ENCODE assay signal across 25 cellular contexts in the genomic region with DNA sequence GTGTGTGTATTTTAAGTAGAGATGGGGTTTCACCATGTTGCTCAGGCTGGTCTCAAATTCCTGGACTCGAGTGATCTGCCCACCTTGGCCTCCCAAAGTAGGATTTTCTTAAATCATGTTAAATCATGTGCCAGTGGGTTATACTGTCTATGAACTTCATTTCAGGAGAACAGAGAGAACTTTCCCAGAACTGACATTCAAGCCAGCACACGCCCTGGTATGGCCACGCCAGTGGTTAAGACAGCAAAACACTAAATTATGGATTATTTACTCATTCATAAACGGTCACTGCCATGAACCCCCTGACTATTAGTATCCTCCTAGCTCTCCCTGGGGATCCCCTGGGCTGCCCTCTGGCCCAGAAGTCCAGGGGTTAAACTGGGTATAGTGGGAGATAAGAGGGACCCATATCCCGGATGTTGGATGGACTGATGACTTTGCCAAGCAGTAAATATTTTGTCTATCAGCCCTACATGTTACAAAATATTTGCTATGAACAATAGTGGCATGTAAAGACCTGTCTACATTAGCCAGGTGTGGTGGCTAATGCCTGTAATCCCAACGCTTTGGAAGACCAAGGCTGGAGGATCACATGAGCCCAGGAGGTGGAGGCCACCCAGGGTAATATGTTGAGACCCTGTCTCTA. TPM values are rescaled to one million over a fixed set of nuclear protein-coding genes. Genes with fewer than 3 reads are reported as not detected.
DNase-seq lines count a peak whose midpoint lies in the region; ATAC-seq and TF ChIP-seq lines count a peak whose summit lies in the region.
"Had no signal": no experiment of that assay in that cellular context is flagged by ENCODE, and none has a peak within 500 bp of the region (broad histone marks: within the 10 kb centered on the region; RNA-seq: fewer than 3 reads in every experiment).

No MANE protein-coding gene starts in this region.

- H3K9me3 ChIP-seq in mammary epithelial cell (replicated peaks; ENCODE audit: insufficient read depth, low read length) (no peaks in the 10 kb centered on the region), vagina (no peaks in the 10 kb centered on the region)
- H3K9me3 ChIP-seq: BLaER1, Peyer's patch had no signal

- TF ChIP-seq POLR2A in vagina (IDR thresholded peaks at IDR 0.05), result no peak

- intact Hi-C loops in mammary epithelial cell (cut with micrococcal nuclease) (loop anchor here (1.0 kb wide), 1 partner anchor 22 kb away; no protein-coding TSS in a partner anchor), vagina (cut with DNase I) (no loop called here), Right ventricle myocardium superior (cut with DNase I) (no loop called here)

- H3K36me3 ChIP-seq in mammary epithelial cell (ENCODE audit: insufficient read depth, low read length), result no peaks in the 10 kb centered on the region
- no peaks in the 10 kb centered on the region for H3K36me3 ChIP-seq in vagina
- H3K36me3 ChIP-seq: Peyer's patch had no signal

- in situ Hi-C loops in mammary epithelial cell (cut with MboI; ENCODE audit: low sequenced_read_pairs in 2 of 2), result loop anchor here in 1 of 2 donors (25.0 kb wide), 1 partner anchor 225 kb away; no protein-coding TSS in a partner anchor

- H3K4me2 ChIP-seq in mammary epithelial cell (ENCODE audit: insufficient read depth, low read depth, low read length), result peak overlapping the region; percentile 78
- H3K4me2 ChIP-seq: BLaER1 had no signal

- H3K27ac ChIP-seq in mammary epithelial cell (ENCODE audit: insufficient read depth, low read depth, low read length), result peak overlapping the region; percentile 94
- H3K27ac ChIP-seq in vagina, result peak overlapping the region; percentile 79
- H3K27ac ChIP-seq: 22Rv1, BLaER1, Peyer's patch, SK-N-MC had no signal

- no peaks in the 10 kb centered on the region for H4K20me1 ChIP-seq in mammary epithelial cell (ENCODE audit: insufficient read depth, low read length)
- H4K20me1 ChIP-seq: BLaER1 had no signal

- BruUV-seq in mammary epithelial cell (replicated peaks; lab: Mats Ljungman, UMichigan), result no TSS peak

- WGBS in mammary epithelial cell (ENCODE audit: low coverage, missing lambda C conversion rate), result 4% methylated on average over 6 of the region's 6 CpGs

- CTCF ChIA-PET in mammary epithelial cell (lab: Charles Lee; ENCODE audit: low non-redundant PET), result no interaction called here

- H3K4me3 ChIP-seq in mammary epithelial cell (replicated peaks in 1 of 3; ENCODE audit: insufficient read depth in 1 of 3, low read depth in 2 of 3, low read length in 3 of 3), result no peak overlapping the region
- H3K4me3 ChIP-seq in vagina, result no peak overlapping the region
- H3K4me3 ChIP-seq: BLaER1, Peyer's patch, SK-N-MC had no signal

- H2AFZ ChIP-seq in mammary epithelial cell (ENCODE audit: low read depth, low read length), result peak overlapping the region; percentile 91

- DNase-seq in DMS153 (lab: John Stamatoyannopoulos, UW) (peak; percentile 52), DMS153 treated with DMSO at 0.1 percent for 48 hours (lab: John Stamatoyannopoulos, UW; ENCODE audit: unreplicated experiment) (no peak), mammary epithelial cell (peak; percentile 87), fibroblast of gingiva (ENCODE audit: low read depth) (peak; percentile 27), vagina (ENCODE audit: extremely low spot score in 2 of 2) (no peak), Right ventricle myocardium superior (no peak), GM19240 (ENCODE audit: insufficient read length, low spot score) (no peak), NCI-H446 treated with DMSO at 0.1 percent for 48 hours (lab: John Stamatoyannopoulos, UW) (no peak)
- DNase-seq: ACHN; CD8-positive, alpha-beta memory T cell; EL; GF-D8; H7; MM.1S; NCI-H1092; NCI-H1436; NCI-H2029; NCI-H2227 treated with DMSO at 0.1 percent for 48 hours; NCI-H510A treated with DMSO at 0.1 percent for 48 hours; NCI-H82; Peyer's patch had no signal

- TF ChIP-seq CTCF in mammary epithelial cell (conservative IDR thresholded peaks at IDR 0.05 in 1 of 2, IDR thresholded peaks at IDR 0.05 in 1 of 2; ENCODE audit: extremely low read depth in 1 of 2, insufficient read depth in 1 of 2, low read depth in 1 of 2, low read length in 2 of 2) (no peak), vagina (IDR thresholded peaks at IDR 0.05) (no peak)

- dilution Hi-C loops in mammary epithelial cell (cut with HindIII; ENCODE audit: low sequenced_read_pairs), result no loop called here

- no peak for ATAC-seq in Right ventricle myocardium superior (ENCODE audit: poor library complexity)
- ATAC-seq: Right ventricle myocardium inferior had no signal

- H3K9ac ChIP-seq in mammary epithelial cell (ENCODE audit: insufficient read depth, low read length), result peak overlapping the region; percentile 39
- H3K9ac ChIP-seq: BLaER1 had no signal

- no peaks in the 10 kb centered on the region for H3K79me2 ChIP-seq in mammary epithelial cell (ENCODE audit: insufficient read depth, low read length)

- H3K4me1 ChIP-seq in mammary epithelial cell (ENCODE audit: insufficient read depth, low read length), result peaks cover 32% of the 10 kb centered on the region
- peaks cover 35% of the 10 kb centered on the region for H3K4me1 ChIP-seq in vagina

- no peaks in the 10 kb centered on the region for H3K27me3 ChIP-seq in mammary epithelial cell (ENCODE audit: insufficient read depth, low read length)
- H3K27me3 ChIP-seq in vagina, result no peaks in the 10 kb centered on the region
- H3K27me3 ChIP-seq: BLaER1, Peyer's patch had no signal

RNA-seq across cellular contexts. Expression of a gene that starts 16.1 kb away (rescaled TPM):
- total RNA-seq in mammary epithelial cell (10 to 100 TPM; 59.2 to 92.4 TPM), vagina (85.0 TPM), Right ventricle myocardium superior (38.4 TPM)
- polyA plus RNA-seq in mammary epithelial cell, result 56.3 TPM
- polyA minus RNA-seq in mammary epithelial cell, result 72.5 TPM

RNA-seq across cellular contexts. Expression of a gene that starts 16.5 kb away (rescaled TPM):
- 10 to 100 TPM; 15.7 to 23.4 TPM for total RNA-seq in mammary epithelial cell
- 11.7 TPM for polyA plus RNA-seq in mammary epithelial cell
- polyA minus RNA-seq in mammary epithelial cell, result 18.6 TPM
- 14.7 TPM for total RNA-seq in vagina
- 13.9 TPM for total RNA-seq in Right ventricle myocardium superior

RNA-seq across cellular contexts. Expression of a gene that starts 26.0 kb away (rescaled TPM):
- 100 to 1,000 TPM; 328 to 370 TPM for total RNA-seq in mammary epithelial cell
- 274 TPM for polyA plus RNA-seq in mammary epithelial cell
- polyA minus RNA-seq in mammary epithelial cell, result 353 TPM
- 147 TPM for total RNA-seq in vagina
- 7.0 TPM for total RNA-seq in Right ventricle myocardium superior

RNA-seq across cellular contexts. Expression of a gene that starts 45.5 kb away (rescaled TPM):
- 10 to 100 TPM; 20.2 to 55.5 TPM for total RNA-seq in mammary epithelial cell
- polyA plus RNA-seq in mammary epithelial cell, result 23.9 TPM
- 21.0 TPM for polyA minus RNA-seq in mammary epithelial cell
- 49.4 TPM for total RNA-seq in vagina
- 10.1 TPM for total RNA-seq in Right ventricle myocardium superior

Comparison
In these comparisons a context has a peak if more than half of its experiments do, and no peak if none do; other contexts are left out.
1. DNase-seq: peak in DMS153 (single experiment), mammary epithelial cell (single experiment) and fibroblast of gingiva (single experiment); none in DMS153 treated with DMSO at 0.1 percent for 48 hours (single experiment), vagina (0 of 2), Right ventricle myocardium superior (single experiment), GM19240 (single experiment) and NCI-H446 treated with DMSO at 0.1 percent for 48 hours (single experiment).
2. RNA of a gene that starts 26.0 kb away (total RNA-seq): 328 to 370 TPM in mammary epithelial cell and 147 TPM in vagina (single experiment); 7.0 TPM in Right ventricle myocardium superior (single experiment); every median in the first group is over 10 times any median in the second.